22 cellular contexts compared by ENCODE assay signal in genomic region chr9:23308114-23308513, GRCh38.
"Had no signal": no experiment of that assay in that cellular context is flagged by ENCODE, and none has a peak within 500 bp of the region (broad histone marks: within the 10 kb centered on the region; RNA-seq: fewer than 3 reads in every experiment).

No MANE protein-coding gene starts in this region.

- H3K4me3 ChIP-seq: dorsolateral prefrontal cortex, gastrocnemius medialis, lung, neural progenitor cell, prostate gland, sigmoid colon, skin epidermis, spleen, testis, tibial artery had no signal

- H2AFZ ChIP-seq: neural progenitor cell, parathyroid adenoma had no signal

- H3K27ac ChIP-seq: dorsolateral prefrontal cortex, gastrocnemius medialis, neural progenitor cell, parathyroid adenoma, prostate gland, sigmoid colon, skin epidermis, spleen, testis, tibial artery had no signal

- H3K27me3 ChIP-seq: dorsolateral prefrontal cortex, gastrocnemius medialis, neural progenitor cell, sigmoid colon, spleen, testis, tibial artery had no signal

- H3K9me3 ChIP-seq: gastrocnemius medialis, prostate gland, sigmoid colon, testis, tibial artery had no signal

- H3K36me3 ChIP-seq: gastrocnemius medialis, neural progenitor cell, prostate gland, sigmoid colon, spleen, tibial artery had no signal

- DNase-seq: dorsolateral prefrontal cortex; effector CD4-positive, alpha-beta T cell; foreskin fibroblast; gastrocnemius medialis; head of caudate nucleus; left ventricle myocardium superior; midbrain; naive thymus-derived CD4-positive, alpha-beta T cell; right cardiac atrium; sigmoid colon; spleen; stimulated activated CD4-positive, alpha-beta T cell treated with anti-CD3 and anti-CD28 coated beads, Interleukin-4, amount 100 ng/mL, for 4 hours; stimulated activated naive CD8-positive, alpha-beta T cell treated with anti-CD3 and anti-CD28 coated beads, Interleukin-15, Interleukin-2, amounts not matched to agents 100 U/mL and 50 U/mL, for 24 hours; substantia nigra; testis; tibial artery had no signal

- ATAC-seq: gastrocnemius medialis; left ventricle myocardium superior; naive thymus-derived CD4-positive, alpha-beta T cell; right cardiac atrium; stimulated activated memory B cell treated with anti-CD40 and anti-IgM and Interleukin-4, amounts not matched to agents 10 μg/mL and 1 μg/mL and 100 μg/mL, for 72 hours; stimulated activated naive CD8-positive, alpha-beta T cell treated with anti-CD3 and anti-CD28 coated beads, Interleukin-15, Interleukin-2, amounts not matched to agents 100 U/mL and 50 U/mL, for 24 hours had no signal

- H3K4me2 ChIP-seq: neural progenitor cell had no signal

- H3K9ac ChIP-seq: neural progenitor cell, parathyroid adenoma had no signal

- H3K4me1 ChIP-seq: gastrocnemius medialis, neural progenitor cell, parathyroid adenoma, prostate gland, sigmoid colon, spleen, testis, tibial artery had no signal
